ENCODE assay signal across 10 cellular contexts in genomic region chr6:134117409-134117808, GRCh38.
A peak's percentile ranks its signal among the peaks of the same experiment; 100 is the strongest.
DNase-seq lines count a peak whose midpoint lies in the region; ATAC-seq and TF ChIP-seq lines count a peak whose summit lies in the region.
"Had no signal": no experiment of that assay in that cellular context is flagged by ENCODE, and none has a peak within 500 bp of the region (broad histone marks: within the 10 kb centered on the region; RNA-seq: fewer than 3 reads in every experiment).

No MANE protein-coding gene starts in this region.

- no peak for TF ChIP-seq POLR2A in GM18505 (IDR thresholded peaks at IDR 0.05; ENCODE audit: borderline replicate concordance, extremely low read depth, insufficient read depth, insufficient read length)

- H3K27me3 ChIP-seq in BLaER1 = no peaks in the 10 kb centered on the region
- H3K27me3 ChIP-seq: uterus had no signal

- no peaks in the 10 kb centered on the region for H3K36me3 ChIP-seq in BLaER1
- H3K36me3 ChIP-seq: uterus had no signal

- no peak overlapping the region for H3K4me3 ChIP-seq in BLaER1
- H3K4me3 ChIP-seq: uterus had no signal

- H4K20me1 ChIP-seq in BLaER1 = no peaks in the 10 kb centered on the region

- no peak overlapping the region for H3K9ac ChIP-seq in BLaER1

- peaks cover 29% of the 10 kb centered on the region for H3K4me1 ChIP-seq in BLaER1
- H3K4me1 ChIP-seq: uterus had no signal

- intact Hi-C loops in sciatic nerve (cut with DNase I) = no loop called here

- H3K27ac ChIP-seq in BLaER1 = peak overlapping the region; percentile 62
- H3K27ac ChIP-seq: uterus had no signal

- peak overlapping the region; percentile 75 for H3K4me2 ChIP-seq in BLaER1

- ATAC-seq in sciatic nerve (no peak), GM18505 (IDR thresholded peaks at IDR 0.05; ENCODE audit: unreplicated experiment) (no peak)

- DNase-seq in HuH-7 (ENCODE audit: low spot score) (peak; percentile 35), UCSD-AML1 (lab: John Stamatoyannopoulos, UW; ENCODE audit: unreplicated experiment) (peak; percentile 73), medulla oblongata (ENCODE audit: extremely low spot score) (peak; percentile 64), sciatic nerve (ENCODE audit: low spot score) (no peak), NCI-H2081 treated with DMSO at 0.1 percent for 48 hours (lab: John Stamatoyannopoulos, UW) (no peak), COR-L47 (lab: John Stamatoyannopoulos, UW) (no peak)
- DNase-seq: activated CD4-positive, CD25-positive, alpha-beta regulatory T cell treated with anti-CD3 and anti-CD28 coated beads, Interleukin-2, amount 50 U/mL, for 72 hours; uterus had no signal

- H3K9me3 ChIP-seq in BLaER1 = peaks cover 14% of the 10 kb centered on the region; the same call in 1 of the 2 replicates
- H3K9me3 ChIP-seq: uterus had no signal

Comparison
In these comparisons a context has a peak if more than half of its experiments do, and no peak if none do; other contexts are left out.
1. DNase-seq: peak in HuH-7 (single experiment), UCSD-AML1 (single experiment) and medulla oblongata (single experiment); none in sciatic nerve (single experiment), NCI-H2081 treated with DMSO at 0.1 percent for 48 hours (single experiment) and COR-L47 (single experiment).